Comparison of ENCODE assay signal across 26 cellular contexts in genomic region chr4:217891-218290, GRCh38.
"Had no signal": no experiment of that assay in that cellular context is flagged by ENCODE, and none has a peak within 500 bp of the region (broad histone marks: within the 10 kb centered on the region; RNA-seq: fewer than 3 reads in every experiment).

No MANE protein-coding gene starts in this region.

- H3K4me1 ChIP-seq: pancreas, psoas muscle, right lobe of liver, suprapubic skin, testis had no signal

- H3K4me3 ChIP-seq: pancreas, psoas muscle, right lobe of liver, sigmoid colon, stomach, suprapubic skin, testis, tibial artery, transverse colon, upper lobe of left lung, vagina had no signal

- H3K9me3 ChIP-seq: pancreas, psoas muscle, right lobe of liver, testis, tibial artery, transverse colon, vagina had no signal

- ATAC-seq: naive thymus-derived CD8-positive, alpha-beta T cell; natural killer cell treated with Interleukin-12 subunit alpha and Interleukin-12 subunit beta and Interleukin-15 and Interleukin-18, amount 100 ng/mL, for 72 hours; pancreas; psoas muscle; right cardiac atrium; right lobe of liver; stimulated activated effector memory CD8-positive, alpha-beta T cell treated with anti-CD3 and anti-CD28 coated beads, Interleukin-12 subunit alpha, Interleukin-12 subunit beta, amount 100 ng/mL, for 72 hours; stimulated activated naive B cell treated with anti-CD40 and anti-IgM and Interleukin-4, amounts not matched to agents 10 μg/mL and 1 μg/mL and 100 μg/mL, for 72 hours had no signal

- H3K27ac ChIP-seq: neutrophil, pancreas, psoas muscle, right lobe of liver, sigmoid colon, stomach, suprapubic skin, testis, tibial artery, transverse colon, upper lobe of left lung, vagina had no signal

- H3K27me3 ChIP-seq: pancreas, right lobe of liver, sigmoid colon, suprapubic skin, testis, tibial artery, transverse colon, vagina had no signal

- DNase-seq: naive thymus-derived CD8-positive, alpha-beta T cell; nephron progenitor cell; nucleus accumbens; pancreas; posterior cingulate gyrus; psoas muscle; right cardiac atrium; right lobe of liver; sigmoid colon; small intestine; stimulated activated CD4-positive, alpha-beta T cell treated with anti-CD3 and anti-CD28 coated beads, Interleukin-15, amount 100 ng/mL, for 24 hours; stimulated activated CD4-positive, alpha-beta T cell treated with anti-CD3 and anti-CD28 coated beads, Interleukin-2, amount 100 ng/mL, for 24 hours; stimulated activated CD4-positive, alpha-beta T cell treated with anti-CD3 and anti-CD28 coated beads, Interleukin-2, amount 100 ng/mL, for 48 hours; stimulated activated CD4-positive, alpha-beta T cell treated with anti-CD3 and anti-CD28 coated beads, Interleukin-4, amount 100 ng/mL, for 24 hours; stimulated activated naive B cell treated with anti-CD40 and anti-IgM and Interleukin-4, amounts not matched to agents 10 μg/mL and 1 μg/mL and 100 μg/mL, for 72 hours; stimulated activated naive CD4-positive, alpha-beta T cell treated with Interleukin-2 at 50 U/mL for 16 hours; stomach; testis; tibial artery; transverse colon; upper lobe of left lung had no signal

- H3K36me3 ChIP-seq: neutrophil, pancreas, right lobe of liver, sigmoid colon, suprapubic skin, transverse colon, upper lobe of left lung, vagina had no signal
